12 cellular contexts compared by ENCODE assay signal in genomic region chr2:218859556-218859993, GRCh38. TPM values are rescaled to one million over a fixed set of nuclear protein-coding genes. Genes with fewer than 3 reads are reported as not detected.
DNase-seq lines count a peak whose midpoint lies in the region; TF ChIP-seq lines count a peak whose summit lies in the region.
"Had no signal": no experiment of that assay in that cellular context is flagged by ENCODE, and none has a peak within 500 bp of the region (broad histone marks: within the 10 kb centered on the region; RNA-seq: fewer than 3 reads in every experiment).

Gene WNT6 (plus strand): TSS chr2:218859805. CDS start chr2:218860038, 233 bp downstream.

- H3K4me3 ChIP-seq in WERI-Rb-1 (ENCODE audit: low read depth, low read length) (peak within 1 kb of the TSS; percentile 56), iPS DF 6.9 (ENCODE audit: low read length) (peak within 1 kb of the TSS; percentile 20; the same call in 1 of the 2 replicates), skeletal muscle tissue (ENCODE audit: low read length in 3 of 3) (peak within 1 kb of the TSS; percentile 8 to 60 (median 48))
- H3K4me3 ChIP-seq: K562 had no signal

- H3K9me3 ChIP-seq in WERI-Rb-1 (ENCODE audit: severe bottlenecking) (no peaks in the 10 kb centered on the region), iPS DF 6.9 (ENCODE audit: control insufficient read depth, insufficient read depth, low read length) (no peaks in the 10 kb centered on the region), skeletal muscle tissue (ENCODE audit: control insufficient read depth in 3 of 3, low read length in 3 of 3) (no peaks in the 10 kb centered on the region)

- peak within 1 kb of the TSS in 2 of 3 donors; percentile 10 to 57 for H3K9ac ChIP-seq in skeletal muscle tissue (ENCODE audit: low read depth in 1 of 3, low read length in 3 of 3)

- H3K36me3 ChIP-seq in WERI-Rb-1 (no peaks in the 10 kb centered on the region), iPS DF 6.9 (ENCODE audit: control insufficient read depth, insufficient read depth, low read length) (no peaks in the 10 kb centered on the region), skeletal muscle tissue (ENCODE audit: control insufficient read depth in 3 of 3, insufficient read depth in 3 of 3, low read length in 3 of 3) (no peaks in the 10 kb centered on the region)

- DNase-seq in DMS53 (lab: John Stamatoyannopoulos, UW) (peak; percentile 26), DMS53 treated with DMSO at 0.1 percent for 48 hours (lab: John Stamatoyannopoulos, UW; ENCODE audit: unreplicated experiment) (no peak), WERI-Rb-1 (no peak), iPS DF 6.9 (ENCODE audit: low read depth, low spot score) (no peak), putamen (ENCODE audit: low spot score) (no peak), HT-29 (ENCODE audit: low spot score) (no peak), NCI-H2107 treated with DMSO at 0.1 percent for 48 hours (lab: John Stamatoyannopoulos, UW; ENCODE audit: unreplicated experiment) (no peak)
- DNase-seq: activated CD4-positive, CD25-positive, alpha-beta regulatory T cell had no signal

- H3K27ac ChIP-seq in WERI-Rb-1 (no peak within 1 kb of the TSS), iPS DF 6.9 (ENCODE audit: low read length) (no peak within 1 kb of the TSS), skeletal muscle tissue (ENCODE audit: low read depth, low read length) (no peak within 1 kb of the TSS)

- H3K27me3 ChIP-seq in WERI-Rb-1 (ENCODE audit: insufficient read depth, low read depth, severe bottlenecking) (peaks cover 18% of the 10 kb centered on the region), iPS DF 6.9 (ENCODE audit: control insufficient read depth, insufficient read depth, low read length) (peaks cover 72% of the 10 kb centered on the region), skeletal muscle tissue (ENCODE audit: control insufficient read depth in 3 of 3, insufficient read depth in 3 of 3, low read length in 3 of 3) (peaks cover 44 to 63% (median 50%) of the 10 kb centered on the region in 3 donors)

- no peak for TF ChIP-seq CTCF in WERI-Rb-1 (IDR thresholded peaks at IDR 0.05; ENCODE audit: low read depth, low read length)

- WGBS in iPS DF 6.9 (ENCODE audit: insufficient coverage, insufficient read length): no CpG with 5 or more reads among the region's 66 CpGs

- H3K4me1 ChIP-seq in iPS DF 6.9 (ENCODE audit: control insufficient read depth, insufficient read depth, low read length) (peaks cover 5% of the 10 kb centered on the region; the same call in 1 of the 2 replicates), skeletal muscle tissue (ENCODE audit: control insufficient read depth in 3 of 3, insufficient read depth in 3 of 3, low read length in 3 of 3) (peaks cover 11 to 23% (median 12%) of the 10 kb centered on the region in 3 donors)

RNA-seq across cellular contexts. Expression of gene WNT6, which starts in this region (rescaled TPM):
- total RNA-seq in skeletal muscle tissue: not detected
- total RNA-seq in HT-29 (2014; rRNA removed; shearing (Covaris generic)): not detected in 2 replicates
- total RNA-seq: A172, glomerular endothelial cell, K562 had no signal
